ENCODE assay signal across 26 cellular contexts in genomic region chr11:120805960-120806555, GRCh38.
DNase-seq lines count a peak whose midpoint lies in the region; ATAC-seq, FAIRE-seq and TF ChIP-seq lines count a peak whose summit lies in the region.
"Had no signal": no experiment of that assay in that cellular context is flagged by ENCODE, and none has a peak within 500 bp of the region (broad histone marks: within the 10 kb centered on the region; RNA-seq: fewer than 3 reads in every experiment).

No MANE protein-coding gene starts in this region.

- H3K36me3 ChIP-seq in SJCRH30 (no peaks in the 10 kb centered on the region), A673 (ENCODE audit: insufficient read depth, low read length, poor library complexity, severe bottlenecking) (no peaks in the 10 kb centered on the region), HepG2 (replicated peaks in 1 of 2; ENCODE audit: control insufficient read depth in 1 of 2, insufficient read depth in 2 of 2, low read length in 2 of 2) (no peaks in the 10 kb centered on the region)
- H3K36me3 ChIP-seq in naive thymus-derived CD4-positive, alpha-beta T cell (ENCODE audit: control insufficient read depth in 2 of 3, insufficient read depth in 3 of 3, low read length in 3 of 3) = no peaks in the 10 kb centered on the region
- H3K36me3 ChIP-seq: thoracic aorta had no signal

- H3K4me2 ChIP-seq in HepG2 (ENCODE audit: low read depth, low read length) = no peak overlapping the region

- no peak overlapping the region for H3K27ac Mint-ChIP-seq in naive thymus-derived CD4-positive, alpha-beta T cell
- H3K27ac Mint-ChIP-seq in CD4-positive, alpha-beta T cell = no peak overlapping the region
- H3K27ac Mint-ChIP-seq: activated T-cell treated with anti-CD3 and anti-CD28 coated beads, Interleukin-2, amount 50 U/mL, for 24 hours; CD8-positive, alpha-beta T cell; mesothelial cell of epicardium; nephron had no signal

- DNase-seq in NCI-H2107 treated with DMSO at 0.1 percent for 48 hours (lab: John Stamatoyannopoulos, UW; ENCODE audit: unreplicated experiment) (peak; percentile 24), NCI-H2107 (lab: John Stamatoyannopoulos, UW) (no peak), GM19239 (ENCODE audit: insufficient read length, low spot score) (peak; percentile 36), SJCRH30 (peak; percentile 7 to 44), A673 (ENCODE audit: low spot score) (no peak), HepG2 (ENCODE audit: low spot score) (no peak)
- DNase-seq in naive thymus-derived CD4-positive, alpha-beta T cell = no peak
- DNase-seq in CD4-positive, alpha-beta T cell = no peak
- DNase-seq: 8988T; activated CD4-positive, alpha-beta T cell treated with anti-CD3 and anti-CD28 coated beads for 48 hours; activated gamma-delta T cell treated with Interleukin-2 at 50 U/mL for 16 hours; activated T-cell treated with anti-CD3 and anti-CD28 coated beads, Interleukin-2, amount 50 U/mL, for 24 hours; CD8-positive, alpha-beta T cell; IMR-90; left ventricle myocardium superior; NCI-H1092 treated with DMSO at 0.1 percent for 48 hours; NCI-H2029; NCI-H446; NCI-H774; stimulated activated naive CD8-positive, alpha-beta T cell treated with anti-CD3 and anti-CD28 coated beads, Interleukin-15, Interleukin-2, amounts not matched to agents 100 U/mL and 50 U/mL, for 24 hours had no signal

- no peaks in the 10 kb centered on the region for H4K20me1 ChIP-seq in HepG2 (ENCODE audit: insufficient read depth, low read length)

- BruUV-seq in A673 (replicated peaks; lab: Mats Ljungman, UMichigan) = no TSS peak
- no TSS peak for BruUV-seq in HepG2 (replicated peaks; lab: Mats Ljungman, UMichigan)

- peak; percentile 64 for FAIRE-seq in GM19239 (lab: Jason Lieb, UNC)
- no peak for FAIRE-seq in HepG2 (lab: Jason Lieb, UNC)
- FAIRE-seq: islet of Langerhans had no signal

- in situ Hi-C loops in HepG2 (cut with HindIII; ENCODE audit: extremely low pct_ligation_motif_present, low pct_unique_long_range_greater_than_20kb) = loop anchor here (10.0 kb wide), 1 partner anchor 291 kb away; the partner anchor contains the start of gene GRIK4

- no peak for TF ChIP-seq CTCF in A673 (conservative IDR thresholded peaks at IDR 0.05; ENCODE audit: low read depth, low read length)
- TF ChIP-seq CTCF in CD4-positive, alpha-beta T cell (IDR thresholded peaks at IDR 0.05) = no peak
- no peak for TF ChIP-seq CTCF in HepG2 (CRISPR knock-in tag; IDR thresholded peaks at IDR 0.05)

- TF ChIP-seq RAD21 in HepG2 (CRISPR knock-in tag; IDR thresholded peaks at IDR 0.05) = no peak

- peaks cover 0 to 12% (median 0%) of the 10 kb centered on the region in 7 donors for H3K4me1 Mint-ChIP-seq in naive thymus-derived CD4-positive, alpha-beta T cell
- H3K4me1 Mint-ChIP-seq in CD4-positive, alpha-beta T cell (ENCODE audit: low read depth) = no peaks in the 10 kb centered on the region
- H3K4me1 Mint-ChIP-seq: mesothelial cell of epicardium had no signal

- H3K27me3 ChIP-seq in SJCRH30 (no peaks in the 10 kb centered on the region), A673 (replicated peaks; ENCODE audit: insufficient read depth, low read depth, low read length, poor library complexity) (no peaks in the 10 kb centered on the region), HepG2 (ENCODE audit: control insufficient read depth in 1 of 2, insufficient read depth in 2 of 2, low read length in 2 of 2) (no peaks in the 10 kb centered on the region)
- no peaks in the 10 kb centered on the region for H3K27me3 ChIP-seq in naive thymus-derived CD4-positive, alpha-beta T cell (ENCODE audit: control insufficient read depth in 2 of 2, insufficient read depth in 2 of 2, low read length in 2 of 2)
- H3K27me3 ChIP-seq in CD4-positive, alpha-beta T cell (ENCODE audit: control insufficient read depth, insufficient read depth, low read length) = peaks cover 13% of the 10 kb centered on the region

- no peak overlapping the region for H2AFZ ChIP-seq in HepG2 (ENCODE audit: low read length)

- no peak overlapping the region for H3K4me3 Mint-ChIP-seq in naive thymus-derived CD4-positive, alpha-beta T cell
- H3K4me3 Mint-ChIP-seq in CD4-positive, alpha-beta T cell = no peak overlapping the region
- H3K4me3 Mint-ChIP-seq: activated T-cell treated with anti-CD3 and anti-CD28 coated beads, Interleukin-2, amount 50 U/mL, for 24 hours; brain; CD8-positive, alpha-beta T cell; mesothelial cell of epicardium; nephron had no signal

- 66% methylated on average over 9 of the region's 9 CpGs for WGBS in HepG2 (ENCODE audit: low lambda C conversion rate)

- TF ChIP-seq POLR2A in HepG2 (IDR thresholded peaks at IDR 0.05; ENCODE audit: insufficient read depth in 1 of 2, low read depth in 2 of 2, low read length in 2 of 2) = no peak

- peak; percentile 25 for ATAC-seq in naive thymus-derived CD4-positive, alpha-beta T cell
- no peak for ATAC-seq in CD4-positive, alpha-beta T cell (ENCODE audit: poor library complexity)
- ATAC-seq in HepG2 = no peak
- ATAC-seq: CD8-positive, alpha-beta T cell; left ventricle myocardium superior; Right ventricle myocardium inferior; stimulated activated naive CD8-positive, alpha-beta T cell treated with anti-CD3 and anti-CD28 coated beads, Interleukin-15, Interleukin-2, amounts not matched to agents 100 U/mL and 50 U/mL, for 24 hours had no signal

- CTCF ChIA-PET in naive thymus-derived CD4-positive, alpha-beta T cell (lab: Charles Lee) = no interaction called here
- CTCF ChIA-PET in A673 (lab: Charles Lee) (no interaction called here), HepG2 (lab: Yijun Ruan, JAX; ENCODE audit: low intra/inter-chr PET ratio, low total read pairs) (no interaction called here)
- CTCF ChIA-PET in CD4-positive, alpha-beta T cell (lab: Charles Lee) = no interaction called here

- peaks cover 8 to 41% (median 22%) of the 10 kb centered on the region in 5 donors for H3K27me3 Mint-ChIP-seq in naive thymus-derived CD4-positive, alpha-beta T cell
- peaks cover 46% of the 10 kb centered on the region for H3K27me3 Mint-ChIP-seq in CD4-positive, alpha-beta T cell
- H3K27me3 Mint-ChIP-seq: brain had no signal

- no peaks in the 10 kb centered on the region for H3K79me2 ChIP-seq in HepG2 (ENCODE audit: insufficient read depth, low read length)

- H3K9me3 ChIP-seq in SJCRH30 (replicated peaks) = no peaks in the 10 kb centered on the region
- no peaks in the 10 kb centered on the region for H3K9me3 ChIP-seq in naive thymus-derived CD4-positive, alpha-beta T cell (ENCODE audit: control insufficient read depth in 2 of 3, low read length in 3 of 3)
- no peaks in the 10 kb centered on the region for H3K9me3 ChIP-seq in A673 (ENCODE audit: low read depth, low read length, poor library complexity, severe bottlenecking)
- H3K9me3 ChIP-seq in CD4-positive, alpha-beta T cell (ENCODE audit: control insufficient read depth, low read length) = no peaks in the 10 kb centered on the region
- H3K9me3 ChIP-seq in HepG2 (ENCODE audit: low read length) = no peaks in the 10 kb centered on the region
- H3K9me3 ChIP-seq: thoracic aorta had no signal

- POLR2A ChIA-PET in naive thymus-derived CD4-positive, alpha-beta T cell (lab: Charles Lee) = no interaction called here
- POLR2A ChIA-PET in A673 (lab: Charles Lee; ENCODE audit: low non-redundant PET) = no interaction called here
- POLR2A ChIA-PET in CD4-positive, alpha-beta T cell (lab: Charles Lee) = interaction anchor here (0.6 kb wide), 1 partner anchor 206 kb away, joined by 3 read pairs; no protein-coding TSS in a partner anchor
- POLR2A ChIA-PET in HepG2 (lab: Yijun Ruan, JAX) = no interaction called here

- H3K9ac ChIP-seq in HepG2 (ENCODE audit: insufficient read depth, low read depth, low read length) = no peak overlapping the region

- H3K36me3 Mint-ChIP-seq in naive thymus-derived CD4-positive, alpha-beta T cell = peaks cover 0 to 3% (median 0%) of the 10 kb centered on the region in 5 donors
- H3K36me3 Mint-ChIP-seq in CD4-positive, alpha-beta T cell (ENCODE audit: low read depth) = no peaks in the 10 kb centered on the region
- H3K36me3 Mint-ChIP-seq: brain; CD8-positive, alpha-beta T cell; mesothelial cell of epicardium had no signal

- H3K4me3 ChIP-seq in SJCRH30 = no peak overlapping the region
- H3K4me3 ChIP-seq in naive thymus-derived CD4-positive, alpha-beta T cell (ENCODE audit: low read length) = no peak overlapping the region
- H3K4me3 ChIP-seq in A673 (ENCODE audit: low read depth, low read length, poor library complexity, severe bottlenecking) = no peak overlapping the region
- no peak overlapping the region for H3K4me3 ChIP-seq in HepG2 (replicated peaks in 1 of 3; ENCODE audit: insufficient read depth in 1 of 3, low read depth in 2 of 3, low read length in 3 of 3)
- H3K4me3 ChIP-seq: thoracic aorta had no signal

- TF ChIP-seq EP300 in HepG2 (IDR thresholded peaks at IDR 0.05; ENCODE audit: low read depth in 2 of 2, low read length in 2 of 2) = no peak
- no peak for TF ChIP-seq EP300 in HepG2 (CRISPR knock-in tag; IDR thresholded peaks at IDR 0.05; ENCODE audit: borderline replicate concordance)

- H3K27ac ChIP-seq in SJCRH30 (no peak overlapping the region), A673 (ENCODE audit: low read depth, low read length, poor library complexity, severe bottlenecking) (no peak overlapping the region), HepG2 (ENCODE audit: extremely low read length, insufficient read depth, low read length) (no peak overlapping the region)
- no peak overlapping the region for H3K27ac ChIP-seq in naive thymus-derived CD4-positive, alpha-beta T cell (ENCODE audit: low read depth, low read length)
- no peak overlapping the region for H3K27ac ChIP-seq in CD4-positive, alpha-beta T cell (ENCODE audit: low read depth, low read length)
- H3K27ac ChIP-seq: thoracic aorta had no signal

- H3K4me1 ChIP-seq in SJCRH30 (no peaks in the 10 kb centered on the region), A673 (ENCODE audit: insufficient read depth, low read length, poor library complexity, severe bottlenecking) (no peaks in the 10 kb centered on the region), HepG2 (ENCODE audit: insufficient read depth, low read length) (peaks cover 54% of the 10 kb centered on the region)
- H3K4me1 ChIP-seq in naive thymus-derived CD4-positive, alpha-beta T cell (ENCODE audit: control insufficient read depth in 2 of 2, insufficient read depth in 2 of 2, low read length in 2 of 2) = no peaks in the 10 kb centered on the region

- H3K9me3 Mint-ChIP-seq in naive thymus-derived CD4-positive, alpha-beta T cell = no peaks in the 10 kb centered on the region
- H3K9me3 Mint-ChIP-seq in CD4-positive, alpha-beta T cell = no peaks in the 10 kb centered on the region
- H3K9me3 Mint-ChIP-seq: activated T-cell treated with anti-CD3 and anti-CD28 coated beads, Interleukin-2, amount 50 U/mL, for 24 hours; brain; CD8-positive, alpha-beta T cell; mesothelial cell of epicardium; nephron had no signal

- intact Hi-C loops in naive thymus-derived CD4-positive, alpha-beta T cell (cut with micrococcal nuclease) = no loop called here
- intact Hi-C loops in A673 (cut with micrococcal nuclease; ENCODE audit: unreplicated experiment) (loop anchor here (10.0 kb wide), 1 partner anchor 471 kb away; the partner anchor contains the start of gene ARHGEF12), HepG2 (cut with micrococcal nuclease; ENCODE audit: unreplicated experiment) (loop anchor here (10.0 kb wide), 1 partner anchor 291 kb away; the partner anchor contains the start of gene GRIK4)
- intact Hi-C loops in CD4-positive, alpha-beta T cell (cut with DNase I, micrococcal nuclease) = no loop called here

TF ChIP-seq in HepG2, 621 proteins besides CTCF, POLR2A, EP300 and RAD21:
- TF ChIP-seq ZNF329 (CRISPR knock-in tag; IDR thresholded peaks at IDR 0.05; ENCODE audit: low read depth) = no peak
TF ChIP-seq in HepG2: peak in this region for 0.

Comparison
In these comparisons a context has a peak if more than half of its experiments do, and no peak if none do; other contexts are left out.
1. DNase-seq: peak in NCI-H2107 treated with DMSO at 0.1 percent for 48 hours (single experiment), GM19239 (single experiment) and SJCRH30 (2 of 2); none in NCI-H2107 (single experiment), naive thymus-derived CD4-positive, alpha-beta T cell (0 of 9), A673 (single experiment), CD4-positive, alpha-beta T cell (0 of 10) and HepG2 (single experiment).
2. intact Hi-C loops: an anchor here in A673 (10.0 kb wide) and HepG2 (10.0 kb wide); none called in naive thymus-derived CD4-positive, alpha-beta T cell and CD4-positive, alpha-beta T cell.